22 cellular contexts compared by ENCODE assay signal in genomic region chr5:145586664-145587307, GRCh38.
A peak's percentile ranks its signal among the peaks of the same experiment; 100 is the strongest.
DNase-seq lines count a peak whose midpoint lies in the region; ATAC-seq and FAIRE-seq lines count a peak whose summit lies in the region.
"Had no signal": no experiment of that assay in that cellular context is flagged by ENCODE, and none has a peak within 500 bp of the region (broad histone marks: within the 10 kb centered on the region; RNA-seq: fewer than 3 reads in every experiment).

No MANE protein-coding gene starts in this region.

- peaks cover 11% of the 10 kb centered on the region for H3K9me3 Mint-ChIP-seq in activated naive CD8-positive, alpha-beta T cell treated with anti-CD3 and anti-CD28 coated beads for 36 hours

- no peaks in the 10 kb centered on the region for H3K79me2 ChIP-seq in ACC112 (ENCODE audit: control insufficient read depth, insufficient read depth, low read length, unreplicated experiment)

- DNase-seq in HT-29 (ENCODE audit: low spot score) (peak; percentile 16), DMS79 treated with DMSO at 0.1 percent for 48 hours (lab: John Stamatoyannopoulos, UW) (no peak), NCI-H2081 (lab: John Stamatoyannopoulos, UW) (no peak)
- DNase-seq in activated naive CD8-positive, alpha-beta T cell treated with anti-CD3 and anti-CD28 coated beads for 36 hours, result no peak
- DNase-seq: CD4-positive, CD25-positive, alpha-beta regulatory T cell; DMS 273 treated with DMSO at 0.1 percent for 48 hours; DND-41; KBM-7; NCI-H1092; NCI-H146; NCI-H2029; NCI-H510A treated with DMSO at 0.1 percent for 48 hours; NCI-H774; Peyer's patch had no signal

- peak; percentile 74 for FAIRE-seq in colon (lab: Jason Lieb, UNC)
- FAIRE-seq: GM12878, HepG2 had no signal

- H3K4me3 ChIP-seq in ACC112 (ENCODE audit: low read depth, low read length) (no peak overlapping the region), mesodermal cell (ENCODE audit: extremely low read depth, insufficient read depth, low read length, poor library complexity, severe bottlenecking) (no peak overlapping the region)
- H3K4me3 ChIP-seq: GM12878, Peyer's patch, SJSA1 had no signal

- WGBS in mesodermal cell (ENCODE audit: insufficient coverage in 2 of 2), 2 experiments, result 75 to 100% methylated on average over 1 of the region's 5 CpGs

- no peaks in the 10 kb centered on the region for H3K9me3 ChIP-seq in mesodermal cell (ENCODE audit: control insufficient read depth, low read length)
- H3K9me3 ChIP-seq: Peyer's patch, SJSA1 had no signal

- H3K4me1 ChIP-seq in ACC112 (ENCODE audit: control insufficient read depth, insufficient read depth, low read length, unreplicated experiment) (peaks cover 19% of the 10 kb centered on the region), mesodermal cell (ENCODE audit: control insufficient read depth, insufficient read depth, low read length, poor library complexity, severe bottlenecking) (peaks cover 9% of the 10 kb centered on the region)

- no peaks in the 10 kb centered on the region for H3K27me3 ChIP-seq in ACC112 (ENCODE audit: insufficient read depth, low read length)
- H3K27me3 ChIP-seq: Peyer's patch, SJSA1 had no signal

- H3K36me3 Mint-ChIP-seq in activated naive CD8-positive, alpha-beta T cell treated with anti-CD3 and anti-CD28 coated beads for 36 hours, result no peaks in the 10 kb centered on the region
- H3K36me3 Mint-ChIP-seq: CD4-positive, CD25-positive, alpha-beta regulatory T cell had no signal

- H3K36me3 ChIP-seq in ACC112 (ENCODE audit: insufficient read depth, low read length) (no peaks in the 10 kb centered on the region), mesodermal cell (ENCODE audit: control insufficient read depth, insufficient read depth, low read length) (no peaks in the 10 kb centered on the region)
- H3K36me3 ChIP-seq: Peyer's patch, SJSA1 had no signal

- peak overlapping the region; percentile 45; the same call in 1 of the 2 replicates for H3K27ac ChIP-seq in ACC112 (ENCODE audit: low read depth, low read length)
- H3K27ac ChIP-seq in mesodermal cell (ENCODE audit: low read depth, low read length, severe bottlenecking), result peak overlapping the region; percentile 12

- ATAC-seq in HG03280 (IDR thresholded peaks at IDR 0.05; ENCODE audit: unreplicated experiment), result no peak
- ATAC-seq: GM12878, HepG2 had no signal

- no peak overlapping the region for H3K4me3 Mint-ChIP-seq in activated naive CD8-positive, alpha-beta T cell treated with anti-CD3 and anti-CD28 coated beads for 36 hours
- H3K4me3 Mint-ChIP-seq: B cell; CD4-positive, CD25-positive, alpha-beta regulatory T cell had no signal

- H2AFZ ChIP-seq in ACC112 (ENCODE audit: low read length, unreplicated experiment), result no peak overlapping the region

- H3K4me1 Mint-ChIP-seq in activated naive CD8-positive, alpha-beta T cell treated with anti-CD3 and anti-CD28 coated beads for 36 hours, result peaks cover 4% of the 10 kb centered on the region
- H3K4me1 Mint-ChIP-seq: B cell; CD4-positive, CD25-positive, alpha-beta regulatory T cell had no signal

- H3K27me3 Mint-ChIP-seq in activated naive CD8-positive, alpha-beta T cell treated with anti-CD3 and anti-CD28 coated beads for 36 hours, result no peaks in the 10 kb centered on the region
- H3K27me3 Mint-ChIP-seq: B cell; CD4-positive, CD25-positive, alpha-beta regulatory T cell had no signal

- H3K27ac Mint-ChIP-seq in activated naive CD8-positive, alpha-beta T cell treated with anti-CD3 and anti-CD28 coated beads for 36 hours, result no peak overlapping the region
- H3K27ac Mint-ChIP-seq: B cell; CD4-positive, CD25-positive, alpha-beta regulatory T cell had no signal
